ENCODE assay signal across 8 cellular contexts in genomic region chr5:1641560-1642166, GRCh38.
DNase-seq lines count a peak whose midpoint lies in the region; ATAC-seq and TF ChIP-seq lines count a peak whose summit lies in the region.

No MANE protein-coding gene starts in this region.

- H3K9me3 Mint-ChIP-seq in activated T-helper 17 cell treated with anti-CD3 and anti-CD28 coated beads, Interleukin-2, amount 50 U/mL, for 72 hours, result no peaks in the 10 kb centered on the region

- H3K4me2 ChIP-seq in GM23248 (ENCODE audit: unreplicated experiment) (peak overlapping the region; percentile 60), MM.1S (ENCODE audit: low read depth, low read length) (peak overlapping the region; percentile 55; the same call in 1 of the 2 replicates)

- no peak overlapping the region for H3K27ac Mint-ChIP-seq in activated T-helper 17 cell treated with anti-CD3 and anti-CD28 coated beads, Interleukin-2, amount 50 U/mL, for 72 hours

- H3F3A ChIP-seq in GM23248 (ENCODE audit: insufficient read depth) (peaks cover 5% of the 10 kb centered on the region; the same call in 1 of the 2 replicates), MM.1S (ENCODE audit: insufficient read depth, low read length) (no peaks in the 10 kb centered on the region)

- no peak overlapping the region for H3K9ac ChIP-seq in GM23248
- H3K9ac ChIP-seq in MM.1S (ENCODE audit: low read length), result no peak overlapping the region

- H3K4me1 ChIP-seq in GM23248 (ENCODE audit: insufficient read depth) (peaks cover 3% of the 10 kb centered on the region; the same call in 1 of the 2 replicates), MM.1S (ENCODE audit: low read length) (peaks cover 6% of the 10 kb centered on the region; the same call in 1 of the 2 replicates), thoracic aorta (ENCODE audit: control insufficient read depth in 1 of 2, low read depth in 2 of 2) (peaks cover 3 to 4% of the 10 kb centered on the region in 2 donors)

- no peaks in the 10 kb centered on the region for H3K79me2 ChIP-seq in GM23248 (ENCODE audit: insufficient read depth)
- H3K79me2 ChIP-seq in MM.1S (ENCODE audit: low read length), result no peaks in the 10 kb centered on the region

- WGBS in GM23248 (ENCODE audit: low coverage in 1 of 2, low lambda C conversion rate in 2 of 2, missing lambda C conversion rate in 2 of 2), 2 experiments, result 1 to 4% methylated on average over 12 of the region's 12 CpGs

- H3K9me2 ChIP-seq in GM23248 (ENCODE audit: insufficient read depth) (no peaks in the 10 kb centered on the region), MM.1S (replicated peaks; ENCODE audit: insufficient read depth, low read length) (no peaks in the 10 kb centered on the region)

- H3K27me3 ChIP-seq in GM23248 (replicated peaks; ENCODE audit: insufficient read depth) (peaks cover 11% of the 10 kb centered on the region), MM.1S (replicated peaks; ENCODE audit: insufficient read depth, low read length) (no peaks in the 10 kb centered on the region), thoracic aorta (replicated peaks; ENCODE audit: insufficient read depth) (no peaks in the 10 kb centered on the region)

- peak; percentile 97 for TF ChIP-seq CTCF in MM.1S (IDR thresholded peaks at IDR 0.05; ENCODE audit: low read length)
- peak; percentile 99 for TF ChIP-seq CTCF in RWPE1 (conservative IDR thresholded peaks at IDR 0.05; ENCODE audit: low read depth)
- TF ChIP-seq CTCF in foreskin fibroblast (IDR thresholded peaks at IDR 0.05; ENCODE audit: low read depth, low read length), result peak; percentile 99
- TF ChIP-seq CTCF in thoracic aorta (IDR thresholded peaks at IDR 0.05), result peak; percentile 67

- H3K4me1 Mint-ChIP-seq in activated T-helper 17 cell treated with anti-CD3 and anti-CD28 coated beads, Interleukin-2, amount 50 U/mL, for 72 hours, result no peaks in the 10 kb centered on the region

- H3K27me3 Mint-ChIP-seq in activated T-helper 17 cell treated with anti-CD3 and anti-CD28 coated beads, Interleukin-2, amount 50 U/mL, for 72 hours, result peaks cover 6% of the 10 kb centered on the region

- no peak overlapping the region for H3K4me3 Mint-ChIP-seq in activated T-helper 17 cell treated with anti-CD3 and anti-CD28 coated beads, Interleukin-2, amount 50 U/mL, for 72 hours

- H4K20me1 ChIP-seq in GM23248 (ENCODE audit: insufficient read depth), result no peaks in the 10 kb centered on the region
- no peaks in the 10 kb centered on the region for H4K20me1 ChIP-seq in MM.1S (ENCODE audit: insufficient read depth, low read length)

- H3K36me3 Mint-ChIP-seq in activated T-helper 17 cell treated with anti-CD3 and anti-CD28 coated beads, Interleukin-2, amount 50 U/mL, for 72 hours (ENCODE audit: low read depth), result no peaks in the 10 kb centered on the region

- POLR2A ChIA-PET in RWPE1 (lab: Yijun Ruan, JAX; ENCODE audit: low non-redundant PET), result no interaction called here

- CTCF ChIA-PET in RWPE1 (lab: Yijun Ruan, JAX), result no interaction called here

- H2AFZ ChIP-seq in GM23248, result peak overlapping the region; percentile 36; the same call in 1 of the 2 replicates
- H2AFZ ChIP-seq in MM.1S (ENCODE audit: low read length), result 0 out of 2 replicates have a peak overlapping the region, but pooled peaks have one; percentile 29

- DNase-seq in DMS153 (lab: John Stamatoyannopoulos, UW), result peak; percentile 79
- peak; percentile 96 for DNase-seq in GM23248
- peak; percentile 90 for DNase-seq in MM.1S
- DNase-seq in RWPE1 (ENCODE audit: low spot score), result peak; percentile 79
- DNase-seq in foreskin fibroblast, result peak; percentile 88 to 96
- peak; percentile 85 for DNase-seq in occipital lobe (lab: John Stamatoyannopoulos, UW)
- DNase-seq in thoracic aorta (ENCODE audit: low spot score), result peak; percentile 20

- H3K36me3 ChIP-seq in GM23248 (ENCODE audit: low read depth) (no peaks in the 10 kb centered on the region), MM.1S (replicated peaks; ENCODE audit: insufficient read depth, low read length) (no peaks in the 10 kb centered on the region), thoracic aorta (no peaks in the 10 kb centered on the region)

- no peaks in the 10 kb centered on the region for H3K9me3 ChIP-seq in GM23248 (ENCODE audit: low read depth)
- no peaks in the 10 kb centered on the region for H3K9me3 ChIP-seq in MM.1S (replicated peaks; ENCODE audit: insufficient read depth, low read length)
- no peaks in the 10 kb centered on the region for H3K9me3 ChIP-seq in thoracic aorta

- ATAC-seq in activated T-helper 17 cell treated with anti-CD3 and anti-CD28 coated beads, Interleukin-2, amount 50 U/mL, for 72 hours (replicated peaks), result peak; percentile 88
- ATAC-seq in thoracic aorta (ENCODE audit: insufficient number of reproducible peaks, low FRiP score, low read depth), result peak; percentile 66

- H3K27ac ChIP-seq in GM23248, result no peak overlapping the region
- H3K27ac ChIP-seq in MM.1S (ENCODE audit: low read length), result no peak overlapping the region
- no peak overlapping the region for H3K27ac ChIP-seq in RWPE1
- no peak overlapping the region for H3K27ac ChIP-seq in thoracic aorta

- H3K4me3 ChIP-seq in GM23248, result peak overlapping the region; percentile 30
- no peak overlapping the region for H3K4me3 ChIP-seq in MM.1S (ENCODE audit: low read length)
- H3K4me3 ChIP-seq in foreskin fibroblast (ENCODE audit: low read depth in 1 of 2, low read length in 2 of 2), result no peak overlapping the region
- no peak overlapping the region for H3K4me3 ChIP-seq in thoracic aorta

- in situ Hi-C loops in GM23248 (cut with MboI), result loop anchor here (10.0 to 25.0 kb wide), 2 partner anchors 467 to 704 kb away; no protein-coding TSS in a partner anchor

Comparison
In these comparisons a context has a peak if more than half of its experiments do, and no peak if none do; other contexts are left out.
1. DNase-seq: peak in every context shown above with its lines; median percentile 96 in GM23248; 92 in foreskin fibroblast; 90 in MM.1S; 85 in occipital lobe; 79 in DMS153; 79 in RWPE1; 20 in thoracic aorta.